Comparison of ENCODE assay signal across 1 cellular context in the genomic region with DNA sequence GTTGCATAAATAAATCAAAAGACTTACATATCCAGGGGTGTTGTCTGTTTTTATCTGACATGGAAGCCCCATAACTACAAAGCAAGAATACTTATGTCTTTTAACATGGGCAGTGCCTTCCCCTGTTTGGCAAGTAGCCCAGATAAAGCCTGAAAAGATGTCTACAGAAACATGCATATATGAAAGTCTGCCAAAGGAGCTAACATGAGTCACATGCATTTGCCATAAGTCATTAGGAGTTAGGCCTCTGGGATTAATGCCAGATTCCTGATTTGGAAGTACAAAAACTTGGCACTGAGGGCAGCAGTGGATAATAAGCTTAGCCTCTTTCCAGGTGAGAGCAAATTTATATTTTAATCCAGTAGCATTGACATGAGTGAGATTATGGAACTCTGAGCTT.
TF ChIP-seq lines count a peak whose summit lies in the region.

No MANE protein-coding gene starts in this region.

TF ChIP-seq in SK-N-SH, 30 proteins besides CTCF, POLR2A, EP300 and RAD21 (continued from another document):
- TF ChIP-seq, protein P1, sequence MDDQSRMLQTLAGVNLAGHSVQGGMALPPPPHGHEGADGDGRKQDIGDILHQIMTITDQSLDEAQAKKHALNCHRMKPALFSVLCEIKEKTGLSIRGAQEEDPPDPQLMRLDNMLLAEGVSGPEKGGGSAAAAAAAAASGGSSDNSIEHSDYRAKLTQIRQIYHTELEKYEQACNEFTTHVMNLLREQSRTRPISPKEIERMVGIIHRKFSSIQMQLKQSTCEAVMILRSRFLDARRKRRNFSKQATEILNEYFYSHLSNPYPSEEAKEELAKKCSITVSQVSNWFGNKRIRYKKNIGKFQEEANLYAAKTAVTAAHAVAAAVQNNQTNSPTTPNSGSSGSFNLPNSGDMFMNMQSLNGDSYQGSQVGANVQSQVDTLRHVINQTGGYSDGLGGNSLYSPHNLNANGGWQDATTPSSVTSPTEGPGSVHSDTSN (IDR thresholded peaks at IDR 0.05) = no peak
- TF ChIP-seq GATA2 (CRISPR knock-in tag; IDR thresholded peaks at IDR 0.05) (no peak), GABPA (IDR thresholded peaks at IDR 0.05; ENCODE audit: low read depth) (no peak), MEF2A (IDR thresholded peaks at IDR 0.05; ENCODE audit: borderline replicate concordance, low read depth) (no peak), POLR2AphosphoS5 (IDR thresholded peaks at IDR 0.05; ENCODE audit: low read depth, low read length) (no peak), EZH2phosphoT487 (IDR thresholded peaks at IDR 0.05; ENCODE audit: borderline replicate concordance, low read depth) (no peak)
- TF ChIP-seq, protein P2, sequence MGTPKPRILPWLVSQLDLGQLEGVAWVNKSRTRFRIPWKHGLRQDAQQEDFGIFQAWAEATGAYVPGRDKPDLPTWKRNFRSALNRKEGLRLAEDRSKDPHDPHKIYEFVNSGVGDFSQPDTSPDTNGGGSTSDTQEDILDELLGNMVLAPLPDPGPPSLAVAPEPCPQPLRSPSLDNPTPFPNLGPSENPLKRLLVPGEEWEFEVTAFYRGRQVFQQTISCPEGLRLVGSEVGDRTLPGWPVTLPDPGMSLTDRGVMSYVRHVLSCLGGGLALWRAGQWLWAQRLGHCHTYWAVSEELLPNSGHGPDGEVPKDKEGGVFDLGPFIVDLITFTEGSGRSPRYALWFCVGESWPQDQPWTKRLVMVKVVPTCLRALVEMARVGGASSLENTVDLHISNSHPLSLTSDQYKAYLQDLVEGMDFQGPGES (IDR thresholded peaks at IDR 0.05; ENCODE audit: low read depth, low read length) = no peak
